ENCODE assay signal across 11 cellular contexts in genomic region chr15:28093761-28094535, GRCh38. TPM values are rescaled to one million over a fixed set of nuclear protein-coding genes. Genes with fewer than 3 reads are reported as not detected.
A peak's percentile ranks its signal among the peaks of the same experiment; 100 is the strongest.
DNase-seq lines count a peak whose midpoint lies in the region; ATAC-seq and TF ChIP-seq lines count a peak whose summit lies in the region.
"Had no signal": no experiment of that assay in that cellular context is flagged by ENCODE, and none has a peak within 500 bp of the region (broad histone marks: within the 10 kb centered on the region; RNA-seq: fewer than 3 reads in every experiment).

No MANE protein-coding gene starts in this region.

- DNase-seq in GM13976 (ENCODE audit: low spot score), result peak; percentile 7
- DNase-seq in NCI-H69 (lab: John Stamatoyannopoulos, UW), result peak; percentile 63
- DNase-seq in sciatic nerve (ENCODE audit: low spot score), result no peak
- no peak for DNase-seq in NCI-H1105 (lab: John Stamatoyannopoulos, UW)
- no peak for DNase-seq in NCI-H1694 (lab: John Stamatoyannopoulos, UW)
- DNase-seq: hypothalamus had no signal

- H3K4me1 ChIP-seq in skeletal muscle tissue (ENCODE audit: control insufficient read depth in 3 of 3, insufficient read depth in 3 of 3, low read length in 3 of 3), result peaks cover 18 to 29% (median 27%) of the 10 kb centered on the region in 3 donors

- intact Hi-C loops in sciatic nerve (cut with DNase I), result loop anchor here (10.0 kb wide), 1 partner anchor 1079 kb away; no protein-coding TSS in a partner anchor

- no peak for TF ChIP-seq CTCF in GM13976 (IDR thresholded peaks at IDR 0.05; ENCODE audit: borderline replicate concordance, control extremely low read depth, extremely low read depth, insufficient read depth, missing control alignments)

- no peaks in the 10 kb centered on the region for H3K36me3 ChIP-seq in skeletal muscle tissue (ENCODE audit: control insufficient read depth in 3 of 3, insufficient read depth in 3 of 3, low read length in 3 of 3)
- H3K36me3 ChIP-seq: right lobe of liver had no signal

- H3K27me3 ChIP-seq in skeletal muscle tissue (ENCODE audit: control insufficient read depth in 3 of 3, insufficient read depth in 3 of 3, low read length in 3 of 3), result peaks cover 40 to 50% (median 40%) of the 10 kb centered on the region in 3 donors

- H3K4me3 ChIP-seq in iPS-18c (ENCODE audit: insufficient read depth, low read depth, low read length) (peak overlapping the region; percentile 55; the same call in 1 of the 2 replicates), skeletal muscle tissue (ENCODE audit: low read length in 3 of 3) (no peak overlapping the region)

- in situ Hi-C loops in GM13976 (cut with MboI; ENCODE audit: low sequenced_read_pairs, unreplicated experiment), result no loop called here

- H3K9me3 ChIP-seq in iPS-18c (ENCODE audit: control insufficient read depth, insufficient read depth, low read length) (no peaks in the 10 kb centered on the region), skeletal muscle tissue (ENCODE audit: control insufficient read depth in 3 of 3, low read length in 3 of 3) (no peaks in the 10 kb centered on the region)
- H3K9me3 ChIP-seq: right lobe of liver had no signal

- ATAC-seq in sciatic nerve, result no peak
- no peak for ATAC-seq in HG03565 (IDR thresholded peaks at IDR 0.05; ENCODE audit: unreplicated experiment)

- H3K9ac ChIP-seq in skeletal muscle tissue (ENCODE audit: low read depth in 1 of 3, low read length in 3 of 3), result no peak overlapping the region

- peak overlapping the region; percentile 71 for H3K27ac ChIP-seq in skeletal muscle tissue (ENCODE audit: low read depth, low read length)
- H3K27ac ChIP-seq: right lobe of liver had no signal

RNA-seq across cellular contexts. Expression of gene OCA2, which starts 5.2 kb away (rescaled TPM):
- total RNA-seq in skeletal muscle tissue (5.7 TPM), sciatic nerve (0.98 TPM)
- total RNA-seq: activated T-helper 2 cell treated with anti-CD3 and anti-CD28 coated beads, Interferon-gamma antibody, Interleukin-2, Interleukin-4, amounts not matched to agents 10 μg/mL and 5 μg/mL and 100 μg/mL, durations not matched to agents 14 hours and 24 hours and 36 hours had no signal

Comparison
In these comparisons a context has a peak if more than half of its experiments do, and no peak if none do; other contexts are left out.
1. DNase-seq: peak in GM13976 (single experiment) and NCI-H69 (single experiment); none in sciatic nerve (single experiment), NCI-H1105 (single experiment) and NCI-H1694 (single experiment).